Comparison of ENCODE assay signal across 34 cellular contexts in genomic region chrX:23398570-23398969, GRCh38.
"Had no signal": no experiment of that assay in that cellular context is flagged by ENCODE, and none has a peak within 500 bp of the region (broad histone marks: within the 10 kb centered on the region; RNA-seq: fewer than 3 reads in every experiment).

No MANE protein-coding gene starts in this region.

- H3K9me3 ChIP-seq: MG63 had no signal

- DNase-seq: Karpas-422, Kasumi-1, MG63, MM.1S, MV-4-11, NCI-H1048, NCI-H1092, NCI-H1092 treated with DMSO at 0.1 percent for 48 hours, NCI-H1105, NCI-H1105 treated with DMSO at 0.1 percent for 48 hours, NCI-H1417, NCI-H1417 treated with DMSO at 0.1 percent for 48 hours, NCI-H1436, NCI-H1436 treated with DMSO at 0.1 percent for 48 hours, NCI-H146, NCI-H1694, NCI-H1694 treated with DMSO at 0.1 percent for 48 hours, NCI-H187, NCI-H187 treated with DMSO at 0.1 percent for 48 hours, NCI-H1930, NCI-H2029, NCI-H2029 treated with DMSO at 0.1 percent for 48 hours, NCI-H2081, NCI-H2081 treated with DMSO at 0.1 percent for 48 hours, NCI-H2171, NCI-H2171 treated with DMSO at 0.1 percent for 48 hours, NCI-H2227 treated with DMSO at 0.1 percent for 48 hours, NCI-H226, NCI-H345, NCI-H446, NCI-H446 treated with DMSO at 0.1 percent for 48 hours, NCI-H510A, NCI-H510A treated with DMSO at 0.1 percent for 48 hours had no signal

- H3K4me3 ChIP-seq: MG63 had no signal

- H3K27ac ChIP-seq: KMS-11 had no signal

- H3K27me3 ChIP-seq: MG63 had no signal

- H3K36me3 ChIP-seq: MG63 had no signal
